8 cellular contexts compared by ENCODE assay signal in genomic region chr6:152338335-152339125, GRCh38.
DNase-seq lines count a peak whose midpoint lies in the region; ATAC-seq and TF ChIP-seq lines count a peak whose summit lies in the region.

No MANE protein-coding gene starts in this region.

- no peak overlapping the region for H3K27ac ChIP-seq in lung (ENCODE audit: low read depth in 1 of 2, low read length in 1 of 2)

- H3K36me3 ChIP-seq in GM06990 (ENCODE audit: control insufficient read depth, insufficient read depth, low read length), result no peaks in the 10 kb centered on the region
- peaks cover 19 to 26% of the 10 kb centered on the region in 2 donors for H3K36me3 ChIP-seq in lung (ENCODE audit: control insufficient read depth in 2 of 2, insufficient read depth in 2 of 2, low read length in 2 of 2)

- ATAC-seq in GM21619 (IDR thresholded peaks at IDR 0.05; ENCODE audit: unreplicated experiment), result peak; percentile 80
- peak; percentile 76 for ATAC-seq in lung (ENCODE audit: insufficient read depth, low FRiP score)

- no peaks in the 10 kb centered on the region for H3K9me3 ChIP-seq in lung (ENCODE audit: control insufficient read depth in 2 of 2, insufficient read depth in 1 of 2, low read length in 1 of 2)

- no peaks in the 10 kb centered on the region for H3K4me1 ChIP-seq in lung (ENCODE audit: control insufficient read depth in 2 of 2, insufficient read depth in 2 of 2, low read length in 2 of 2)

- WGBS in lung, 2 donors, result 52 to 58% methylated on average over 10 of the region's 10 CpGs

- DNase-seq in GM06990 (ENCODE audit: extremely low read depth, insufficient read length), result no peak
- peak; percentile 3 for DNase-seq in Jurkat, Clone E6-1 (ENCODE audit: low read depth, low spot score)
- DNase-seq in activated CD4-positive, CD25-positive, alpha-beta regulatory T cell treated with anti-CD3 and anti-CD28 coated beads, Interleukin-2, amount 50 U/mL, for 16 hours (ENCODE audit: low read depth, low spot score), result peak; percentile 10
- DNase-seq in cerebellum (ENCODE audit: low spot score), result peak; percentile 40
- no peak for DNase-seq in lung (ENCODE audit: low spot score)
- peak; percentile 28 for DNase-seq in stimulated activated CD8-positive, alpha-beta memory T cell treated with anti-CD3 and anti-CD28 coated beads, Interleukin-15, amount 100 ng/mL, for 24 hours (ENCODE audit: low read depth)
- no peak for DNase-seq in NCI-H1436 (lab: John Stamatoyannopoulos, UW)

- H3K27me3 ChIP-seq in GM06990 (replicated peaks; ENCODE audit: control insufficient read depth, insufficient read depth, low read length) (no peaks in the 10 kb centered on the region), lung (ENCODE audit: control insufficient read depth, insufficient read depth) (no peaks in the 10 kb centered on the region)

- no peak overlapping the region for H3K4me3 ChIP-seq in GM06990 (replicated peaks; ENCODE audit: low read depth, low read length)
- no peak overlapping the region for H3K4me3 ChIP-seq in Jurkat, Clone E6-1 (ENCODE audit: low read length)
- H3K4me3 ChIP-seq in lung, result no peak overlapping the region

- TF ChIP-seq CTCF in GM06990 (IDR thresholded peaks at IDR 0.05; ENCODE audit: insufficient read depth, low read length, poor library complexity, severe bottlenecking), result peak; percentile 95
- peak; percentile 76 for TF ChIP-seq CTCF in lung (IDR thresholded peaks at IDR 0.05; ENCODE audit: control extremely low read depth, extremely low read depth)

Comparison
In these comparisons a context has a peak if more than half of its experiments do, and no peak if none do; other contexts are left out.
1. DNase-seq: peak in Jurkat, Clone E6-1 (single experiment), activated CD4-positive, CD25-positive, alpha-beta regulatory T cell treated with anti-CD3 and anti-CD28 coated beads, Interleukin-2, amount 50 U/mL, for 16 hours (single experiment), cerebellum (single experiment) and stimulated activated CD8-positive, alpha-beta memory T cell treated with anti-CD3 and anti-CD28 coated beads, Interleukin-15, amount 100 ng/mL, for 24 hours (single experiment); none in GM06990 (single experiment), lung (single experiment) and NCI-H1436 (single experiment).